In the genomic region with DNA sequence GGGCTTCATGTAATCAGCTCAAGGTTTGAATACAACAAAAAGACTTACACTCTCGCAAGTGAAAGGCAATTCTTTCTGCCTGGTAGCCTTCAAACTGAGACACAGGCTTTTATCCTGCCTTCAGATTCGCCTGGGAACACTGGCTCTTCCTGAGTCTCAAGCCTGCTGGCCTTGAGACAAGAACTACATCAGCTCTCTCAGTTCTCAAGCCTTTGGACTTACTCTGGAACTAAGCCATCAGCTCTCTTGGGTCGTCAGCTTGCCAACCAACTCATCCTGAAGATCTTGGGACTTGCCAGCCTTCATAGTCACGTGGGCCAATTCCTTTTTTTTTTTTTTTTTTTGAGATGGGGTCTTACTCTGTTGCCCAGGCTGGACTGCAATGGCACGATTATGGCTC, we compare ENCODE assay signal across 9 cellular contexts. TPM values are rescaled to one million over a fixed set of nuclear protein-coding genes. Genes with fewer than 3 reads are reported as not detected.
DNase-seq lines count a peak whose midpoint lies in the region; ATAC-seq and TF ChIP-seq lines count a peak whose summit lies in the region.
"Had no signal": no experiment of that assay in that cellular context is flagged by ENCODE, and none has a peak within 500 bp of the region (broad histone marks: within the 10 kb centered on the region; RNA-seq: fewer than 3 reads in every experiment).

No MANE protein-coding gene starts in this region.

- no peak for TF ChIP-seq CTCF in astrocyte of the cerebellum (IDR thresholded peaks at IDR 0.05; ENCODE audit: low read depth, low read length, missing control alignments)
- no peak for TF ChIP-seq CTCF in gastroesophageal sphincter (IDR thresholded peaks at IDR 0.05)
- no peak for TF ChIP-seq CTCF in uterus (IDR thresholded peaks at IDR 0.05)

- in situ Hi-C loops in astrocyte of the cerebellum (cut with HindIII; ENCODE audit: low sequenced_read_pairs) = no loop called here

- H2AFZ ChIP-seq in trophoblast cell (ENCODE audit: insufficient read depth, low read length, poor library complexity) = no peak overlapping the region

- H4K12ac ChIP-seq in trophoblast cell (ENCODE audit: low read depth, low read length) = no peak overlapping the region

- H4K91ac ChIP-seq in trophoblast cell (ENCODE audit: low read depth, low read length) = peak overlapping the region; percentile 81

- no peak overlapping the region for H3K9ac ChIP-seq in trophoblast cell (ENCODE audit: low read length)

- 26 to 33% methylated on average over 4 to 5 of the region's 5 CpGs for WGBS in gastroesophageal sphincter (ENCODE audit: low coverage in 1 of 2), 2 donors
- WGBS in trophoblast cell (ENCODE audit: extremely low coverage, insufficient coverage, insufficient read length) = no CpG with 5 or more reads among the region's 5 CpGs

- peaks cover 0 to 26% (median 13%) of the 10 kb centered on the region in 3 donors for H3K4me1 ChIP-seq in gastroesophageal sphincter
- H3K4me1 ChIP-seq in trophoblast cell (ENCODE audit: control insufficient read depth in 1 of 2, insufficient read depth in 2 of 2, low read length in 2 of 2) = peaks cover 4 to 15% of the 10 kb centered on the region in 2 experiments
- H3K4me1 ChIP-seq in uterus = no peaks in the 10 kb centered on the region

- peaks cover 3% of the 10 kb centered on the region for H3K79me1 ChIP-seq in trophoblast cell (ENCODE audit: low read length)

- peak overlapping the region; percentile 56 for H3K14ac ChIP-seq in trophoblast cell (ENCODE audit: low read length)

- peak overlapping the region; percentile 47 for H3K18ac ChIP-seq in trophoblast cell (ENCODE audit: low read length)

- H3K23ac ChIP-seq in trophoblast cell (ENCODE audit: low read length) = no peak overlapping the region

- H3K4me2 ChIP-seq in trophoblast cell (ENCODE audit: low read length) = no peak overlapping the region

- peak overlapping the region; percentile 58 for H2BK12ac ChIP-seq in trophoblast cell (ENCODE audit: low read length)

- H3K79me2 ChIP-seq in trophoblast cell (ENCODE audit: control insufficient read depth, insufficient read depth, low read length, poor library complexity) = no peaks in the 10 kb centered on the region

- peak overlapping the region; percentile 38 for H2BK5ac ChIP-seq in trophoblast cell (ENCODE audit: low read depth, low read length, poor library complexity)

- H3K27ac ChIP-seq in gastroesophageal sphincter (peak overlapping the region in 3 of 4 donors; percentile 65 to 69 (median 67)), trophoblast cell (ENCODE audit: low read depth, low read length) (no peak overlapping the region), uterus (peak overlapping the region; percentile 22 to 39)

- H3K4me3 ChIP-seq in astrocyte of the cerebellum (ENCODE audit: low read depth, low read length) (no peak overlapping the region), gastroesophageal sphincter (no peak overlapping the region), trophoblast cell (ENCODE audit: low read depth, low read length) (no peak overlapping the region), uterus (no peak overlapping the region)

- H3K27me3 ChIP-seq in gastroesophageal sphincter (no peaks in the 10 kb centered on the region), trophoblast cell (ENCODE audit: insufficient read depth, low read length) (no peaks in the 10 kb centered on the region), uterus (no peaks in the 10 kb centered on the region)

- no peak overlapping the region for H3K4ac ChIP-seq in trophoblast cell (ENCODE audit: low read depth, low read length)

- ATAC-seq in gastroesophageal sphincter = peak; percentile 60
- ATAC-seq: stimulated activated memory B cell treated with anti-CD40 and anti-IgM and Interleukin-4, amounts not matched to agents 10 μg/mL and 1 μg/mL and 100 μg/mL, for 72 hours had no signal

- intact Hi-C loops in uterus (cut with DNase I; ENCODE audit: low total_unique reads) = no loop called here
- intact Hi-C loops in posterior vena cava (cut with DNase I) = loop anchor here in 1 of 2 donors (10.0 kb wide), 1 partner anchor 162 kb away; no protein-coding TSS in a partner anchor

- peak; percentile 24 for DNase-seq in astrocyte of the cerebellum (ENCODE audit: low read depth)
- peak in 1 of 2 donors; percentile 20 for DNase-seq in trophoblast cell
- peak; percentile 30 to 51 for DNase-seq in uterus
- no peak for DNase-seq in posterior vena cava (ENCODE audit: low spot score)
- DNase-seq in AG08395 (ENCODE audit: low spot score) = no peak
- DNase-seq in stimulated activated CD4-positive, alpha-beta T cell treated with anti-CD3 and anti-CD28 coated beads, Interleukin-4, amount 100 ng/mL, for 1 hour = no peak
- DNase-seq: activated effector memory CD4-positive, alpha-beta T cell treated with Interleukin-2 at 50 U/mL for 16 hours had no signal

- TF ChIP-seq EP300 in gastroesophageal sphincter (IDR thresholded peaks at IDR 0.05) = no peak

- H3K9me3 ChIP-seq in gastroesophageal sphincter (no peaks in the 10 kb centered on the region), trophoblast cell (ENCODE audit: insufficient read depth, low read depth, low read length) (no peaks in the 10 kb centered on the region), uterus (no peaks in the 10 kb centered on the region)

- H3K36me3 ChIP-seq in gastroesophageal sphincter = peaks cover 0 to 51% of the 10 kb centered on the region in 2 donors
- peaks cover 4 to 5% of the 10 kb centered on the region in 2 experiments for H3K36me3 ChIP-seq in trophoblast cell (ENCODE audit: control insufficient read depth in 1 of 2, insufficient read depth in 2 of 2, low read length in 2 of 2)
- H3K36me3 ChIP-seq in uterus = no peaks in the 10 kb centered on the region

- no peak overlapping the region for H2AK5ac ChIP-seq in trophoblast cell (ENCODE audit: low read length)

- peak overlapping the region; percentile 34 for H4K8ac ChIP-seq in trophoblast cell (ENCODE audit: low read depth, low read length)

- peak overlapping the region; percentile 64 for H2BK120ac ChIP-seq in trophoblast cell (ENCODE audit: insufficient read depth, low read length, poor library complexity)

- no peak for TF ChIP-seq POLR2A in gastroesophageal sphincter (IDR thresholded peaks at IDR 0.05)
- TF ChIP-seq POLR2A in uterus (IDR thresholded peaks at IDR 0.05) = no peak

RNA-seq across cellular contexts. Expression of gene LRRC10B, which starts 35.7 kb away (rescaled TPM):
- 1 to 10 TPM in 2 of 4 donors, under 1 TPM in 2; 0.45 to 1.4 (median 1.1) TPM for total RNA-seq in gastroesophageal sphincter
- 0.46 and 0.48 TPM in 2 replicates for polyA plus RNA-seq in trophoblast cell (2013)
- total RNA-seq in uterus = 10 to 100 TPM in 1 of 4 donors, 1 to 10 TPM in 2, under 1 TPM in 1; 0.59 to 39.7 (median 3.1) TPM
- total RNA-seq in posterior vena cava = 1 to 10 TPM; 1.5 to 1.6 TPM

RNA-seq across cellular contexts. Expression of gene SDHAF2, which starts 42.9 kb away (rescaled TPM):
- total RNA-seq in gastroesophageal sphincter = 10 to 100 TPM; 32.5 to 71.1 (median 48.3) TPM
- 24.1 and 24.8 TPM in 2 replicates for polyA plus RNA-seq in trophoblast cell (2013)
- total RNA-seq in uterus = 10 to 100 TPM in 2 of 4 donors, 1 to 10 TPM in 2; 2.8 to 43.9 (median 16.1) TPM
- 10 to 100 TPM; 23.4 to 24.9 TPM for total RNA-seq in posterior vena cava

RNA-seq across cellular contexts. Expression of gene CPSF7, which starts 43.1 kb away (rescaled TPM):
- 10 to 100 TPM; 36.6 to 50.4 (median 43.7) TPM for total RNA-seq in gastroesophageal sphincter
- polyA plus RNA-seq in trophoblast cell (2013) = 92.9 and 93.6 TPM in 2 replicates
- total RNA-seq in uterus = 100 to 1,000 TPM in 1 of 4 donors, 10 to 100 TPM in 3; 30.0 to 122 (median 56.5) TPM
- 10 to 100 TPM; 51.5 to 52.0 TPM for total RNA-seq in posterior vena cava

Comparison
In these comparisons a context has a peak if more than half of its experiments do, and no peak if none do; other contexts are left out.
1. DNase-seq: peak in astrocyte of the cerebellum (single experiment) and uterus (2 of 2); none in posterior vena cava (single experiment), AG08395 (single experiment) and stimulated activated CD4-positive, alpha-beta T cell treated with anti-CD3 and anti-CD28 coated beads, Interleukin-4, amount 100 ng/mL, for 1 hour (single experiment).